In the genomic region with DNA sequence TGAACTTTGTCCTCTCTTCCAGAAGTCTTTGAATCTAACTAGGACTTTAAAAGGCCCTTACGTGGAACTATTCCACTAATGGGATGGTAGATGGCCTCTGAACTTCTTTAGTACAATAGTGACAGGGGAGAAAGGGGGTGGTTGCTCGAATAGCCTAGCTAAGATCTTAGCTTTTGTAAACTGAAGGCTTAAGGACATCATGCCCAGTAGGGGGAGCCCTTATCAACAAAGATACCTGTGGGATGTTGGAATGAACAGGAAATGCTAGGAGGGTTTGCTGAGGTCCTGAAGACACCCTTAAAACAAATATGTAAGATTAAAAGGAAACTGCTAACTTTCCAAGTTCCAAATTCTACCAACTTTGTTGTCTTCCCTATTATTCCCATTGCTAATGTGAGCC, we compare ENCODE assay signal across 8 cellular contexts. TPM values are rescaled to one million over a fixed set of nuclear protein-coding genes. Genes with fewer than 3 reads are reported as not detected.
DNase-seq lines count a peak whose midpoint lies in the region; ATAC-seq and TF ChIP-seq lines count a peak whose summit lies in the region.

No MANE protein-coding gene starts in this region.

- CTCF ChIA-PET in OCI-LY7 (lab: Charles Lee; ENCODE audit: unreplicated experiment) = no interaction called here

- no peak overlapping the region for H3K9ac ChIP-seq in KMS-11

- peak; percentile 57 for ATAC-seq in body of pancreas

- intact Hi-C loops in OCI-LY7 (cut with micrococcal nuclease; ENCODE audit: unreplicated experiment) = loop anchor here (1.0 kb wide), 1 partner anchor 174 kb away; no protein-coding TSS in a partner anchor
- intact Hi-C loops in body of pancreas (cut with DNase I) = loop anchor here (5.0 kb wide), 1 partner anchor 170 kb away; a partner anchor contains a TSS

- H3K4me3 ChIP-seq in AG09309 (ENCODE audit: control insufficient read depth, low read depth, low read length) (no peak overlapping the region), KMS-11 (IDR thresholded peaks at IDR 0.05; ENCODE audit: insufficient read depth, low read depth, low read length) (no peak overlapping the region), OCI-LY7 (ENCODE audit: low read depth, low read length, poor library complexity, severe bottlenecking) (no peak overlapping the region), body of pancreas (no peak overlapping the region)

- no peaks in the 10 kb centered on the region for H3K9me3 ChIP-seq in OCI-LY7 (ENCODE audit: low read length)
- no peaks in the 10 kb centered on the region for H3K9me3 ChIP-seq in body of pancreas

- no peak for TF ChIP-seq POLR2A in body of pancreas (IDR thresholded peaks at IDR 0.05)

- H2AFZ ChIP-seq in KMS-11 (ENCODE audit: low read depth) (no peak overlapping the region), OCI-LY7 (ENCODE audit: low read length) (no peak overlapping the region)

- no peak overlapping the region for H3K4me2 ChIP-seq in KMS-11
- H3K4me2 ChIP-seq in OCI-LY7 (ENCODE audit: low read length) = no peak overlapping the region

- no peaks in the 10 kb centered on the region for H3K36me3 ChIP-seq in KMS-11 (ENCODE audit: insufficient read depth)
- H3K36me3 ChIP-seq in OCI-LY7 (ENCODE audit: insufficient read depth, low read length) = no peaks in the 10 kb centered on the region
- H3K36me3 ChIP-seq in body of pancreas (replicated peaks in 1 of 2; ENCODE audit: insufficient read depth in 1 of 2, low read depth in 2 of 2) = no peaks in the 10 kb centered on the region

- H3K9me2 ChIP-seq in OCI-LY7 (ENCODE audit: insufficient read depth, low read length) = no peaks in the 10 kb centered on the region

- POLR2A ChIA-PET in OCI-LY7 (lab: Charles Lee) = no interaction called here

- H3K27me3 ChIP-seq in KMS-11 (ENCODE audit: insufficient read depth, low read depth) (no peaks in the 10 kb centered on the region), body of pancreas (no peaks in the 10 kb centered on the region)

- H3K27ac ChIP-seq in KMS-11 (no peak overlapping the region), OCI-LY7 (ENCODE audit: low read depth, low read length, poor library complexity, severe bottlenecking) (no peak overlapping the region), body of pancreas (no peak overlapping the region)

- 0% methylated on average over 2 of the region's 2 CpGs for whole genome bisulfite sequencing in body of pancreas, 2 donors

- H3K4me1 ChIP-seq in KMS-11 (ENCODE audit: low read depth, poor library complexity, severe bottlenecking) (no peaks in the 10 kb centered on the region), OCI-LY7 (ENCODE audit: insufficient read depth, low read length, poor library complexity, severe bottlenecking) (no peaks in the 10 kb centered on the region), body of pancreas (peaks cover 23% of the 10 kb centered on the region)

- BruUV-seq in OCI-LY7 (replicated peaks; lab: Mats Ljungman, UMichigan) = no TSS peak

- H3K79me2 ChIP-seq in KMS-11 (ENCODE audit: insufficient read depth, low read depth) = no peaks in the 10 kb centered on the region
- no peaks in the 10 kb centered on the region for H3K79me2 ChIP-seq in OCI-LY7 (ENCODE audit: insufficient read depth, low read depth, low read length)

- peak; percentile 75 for TF ChIP-seq CTCF in AG09309 (IDR thresholded peaks at IDR 0.05; ENCODE audit: control insufficient read depth, insufficient read depth, low read depth, low read length, missing control alignments)
- peak; percentile 73 for TF ChIP-seq CTCF in GM12873 (IDR thresholded peaks at IDR 0.05; ENCODE audit: insufficient read depth, low read depth, low read length, missing control alignments)
- peak; percentile 60 for TF ChIP-seq CTCF in KMS-11 (conservative IDR thresholded peaks at IDR 0.05; ENCODE audit: low read depth, low read length)
- peak; percentile 87 for TF ChIP-seq CTCF in OCI-LY7 (conservative IDR thresholded peaks at IDR 0.05; ENCODE audit: low read length)
- TF ChIP-seq CTCF in body of pancreas (IDR thresholded peaks at IDR 0.05) = peak; percentile 41 to 79 (median 65)

- H4K20me1 ChIP-seq in KMS-11 (ENCODE audit: insufficient read depth) (no peaks in the 10 kb centered on the region), OCI-LY7 (ENCODE audit: insufficient read depth, low read length) (no peaks in the 10 kb centered on the region)

- peak; percentile 46 for DNase-seq in AG09309 (ENCODE audit: low read depth)
- peak; percentile 69 for DNase-seq in OCI-LY7 (ENCODE audit: low spot score)
- DNase-seq in body of pancreas = peak; percentile 71 to 83 (median 74)
- DNase-seq in iPS-NIHi11 (ENCODE audit: low spot score) = peak; percentile 77
- DNase-seq in stimulated activated CD4-positive, alpha-beta T cell treated with anti-CD3 and anti-CD28 coated beads, Interleukin-1b, Interleukin-23, amount 100 ng/mL, for 48 hours = peak; percentile 12
- DNase-seq in activated effector memory CD4-positive, alpha-beta T cell treated with Interleukin-2 at 50 U/mL for 16 hours = no peak

RNA-seq across cellular contexts. Expression of a gene that starts 33.2 kb away (rescaled TPM):
- not detected in 2 replicates for total RNA-seq in OCI-LY7 (2014; rRNA removed; shearing (Covaris generic))
- not detected in 2 replicates for total RNA-seq in OCI-LY7 (2022)
- not detected for total RNA-seq in body of pancreas

RNA-seq across cellular contexts. Expression of a gene that starts 39.2 kb away (rescaled TPM):
- not detected in 2 replicates for total RNA-seq in OCI-LY7 (2014; rRNA removed; shearing (Covaris generic))
- total RNA-seq in OCI-LY7 (2022) (not detected in 2 replicates), body of pancreas (under 1 TPM in 1 of 2 donors, not detected in 1; 0.26 TPM)
